8 cellular contexts compared by ENCODE assay signal in genomic region chr4:154622598-154622997, GRCh38. TPM values are rescaled to one million over a fixed set of nuclear protein-coding genes. Genes with fewer than 3 reads are reported as not detected.
A peak's percentile ranks its signal among the peaks of the same experiment; 100 is the strongest.
DNase-seq lines count a peak whose midpoint lies in the region; ATAC-seq and TF ChIP-seq lines count a peak whose summit lies in the region.

No MANE protein-coding gene starts in this region.

- DNase-seq in A673 (ENCODE audit: low spot score) (peak; percentile 52), Daoy (ENCODE audit: low read depth) (peak; percentile 15), H4 (ENCODE audit: low spot score) (peak; percentile 63), LoVo (ENCODE audit: low spot score) (peak; percentile 36), astrocyte of the spinal cord (ENCODE audit: low read depth, low spot score) (peak; percentile 50), left lung (no peak), NCI-H2029 (lab: John Stamatoyannopoulos, UW) (no peak)
- no peak for DNase-seq in activated naive CD8-positive, alpha-beta T cell treated with anti-CD3 and anti-CD28 coated beads, Interleukin-2, amount 50 U/mL, for 24 hours

- H3K4me3 ChIP-seq in A673 (ENCODE audit: low read depth, low read length, poor library complexity, severe bottlenecking) (no peak overlapping the region), astrocyte of the spinal cord (ENCODE audit: low read depth, low read length) (no peak overlapping the region), left lung (no peak overlapping the region)

- ATAC-seq in left lung, result peak; percentile 56
- ATAC-seq in activated naive CD8-positive, alpha-beta T cell treated with anti-CD3 and anti-CD28 coated beads, Interleukin-2, amount 50 U/mL, for 24 hours, result no peak

- H3K27me3 ChIP-seq in A673 (replicated peaks; ENCODE audit: insufficient read depth, low read depth, low read length, poor library complexity) (no peaks in the 10 kb centered on the region), left lung (peaks cover 0 to 25% of the 10 kb centered on the region in 2 donors)

- no peaks in the 10 kb centered on the region for H3K9me3 Mint-ChIP-seq in activated naive CD8-positive, alpha-beta T cell treated with anti-CD3 and anti-CD28 coated beads, Interleukin-2, amount 50 U/mL, for 24 hours

- CTCF ChIA-PET in A673 (lab: Charles Lee), result interaction anchor here (0.6 to 0.7 kb wide), 3 partner anchors 63 to 1480 kb away, joined by 6 to 10 read pairs (median 8); no protein-coding TSS in a partner anchor

- no peak overlapping the region for H3K4me3 Mint-ChIP-seq in activated naive CD8-positive, alpha-beta T cell treated with anti-CD3 and anti-CD28 coated beads, Interleukin-2, amount 50 U/mL, for 24 hours

- no peaks in the 10 kb centered on the region for H3K36me3 ChIP-seq in A673 (ENCODE audit: insufficient read depth, low read length, poor library complexity, severe bottlenecking)
- no peaks in the 10 kb centered on the region for H3K36me3 ChIP-seq in left lung

- peak; percentile 56 for TF ChIP-seq CTCF in A673 (conservative IDR thresholded peaks at IDR 0.05; ENCODE audit: low read depth, low read length)
- peak; percentile 62 for TF ChIP-seq CTCF in astrocyte of the spinal cord (IDR thresholded peaks at IDR 0.05; ENCODE audit: low read depth, low read length)
- peak; percentile 22 to 42 for TF ChIP-seq CTCF in left lung (IDR thresholded peaks at IDR 0.05)

- H3K27ac Mint-ChIP-seq in activated naive CD8-positive, alpha-beta T cell treated with anti-CD3 and anti-CD28 coated beads, Interleukin-2, amount 50 U/mL, for 24 hours, result no peak overlapping the region

- in situ Hi-C loops in astrocyte of the spinal cord (cut with HindIII; ENCODE audit: low sequenced_read_pairs), result no loop called here

- H3K27ac ChIP-seq in A673 (ENCODE audit: low read depth, low read length, poor library complexity, severe bottlenecking), result no peak overlapping the region
- no peak overlapping the region for H3K27ac ChIP-seq in left lung

- H3K4me1 ChIP-seq in A673 (ENCODE audit: insufficient read depth, low read length, poor library complexity, severe bottlenecking) (no peaks in the 10 kb centered on the region), left lung (peaks cover 0 to 9% of the 10 kb centered on the region in 2 donors)

- no TSS peak for BruUV-seq in A673 (replicated peaks; lab: Mats Ljungman, UMichigan)

- no peaks in the 10 kb centered on the region for H3K4me1 Mint-ChIP-seq in activated naive CD8-positive, alpha-beta T cell treated with anti-CD3 and anti-CD28 coated beads, Interleukin-2, amount 50 U/mL, for 24 hours

- H3K27me3 Mint-ChIP-seq in activated naive CD8-positive, alpha-beta T cell treated with anti-CD3 and anti-CD28 coated beads, Interleukin-2, amount 50 U/mL, for 24 hours, result peaks cover 10% of the 10 kb centered on the region

- H3K36me3 Mint-ChIP-seq in activated naive CD8-positive, alpha-beta T cell treated with anti-CD3 and anti-CD28 coated beads, Interleukin-2, amount 50 U/mL, for 24 hours (ENCODE audit: low read depth), result no peaks in the 10 kb centered on the region

- intact Hi-C loops in A673 (cut with micrococcal nuclease; ENCODE audit: unreplicated experiment), result loop anchor here (1.0 kb wide), 1 partner anchor 63 kb away; no protein-coding TSS in a partner anchor
- intact Hi-C loops in left lung (cut with DNase I), result no loop called here

- H3K9me3 ChIP-seq in A673 (ENCODE audit: low read depth, low read length, poor library complexity, severe bottlenecking) (no peaks in the 10 kb centered on the region), left lung (no peaks in the 10 kb centered on the region)

- POLR2A ChIA-PET in A673 (lab: Charles Lee; ENCODE audit: low non-redundant PET), result no interaction called here

RNA-seq across cellular contexts. Expression of gene FGG, which starts 10.1 kb away (rescaled TPM):
- total RNA-seq in A673 (2021), result not detected in 2 replicates
- total RNA-seq in Daoy (2014; rRNA removed; shearing (Covaris generic)), result not detected in 2 replicates
- total RNA-seq in H4 (2014; rRNA removed; shearing (Covaris generic)), result not detected in 2 replicates
- 100 to 1,000 TPM in 1 of 2 donors, 10 to 100 TPM in 1; 11.2 to 384 TPM for total RNA-seq in left lung

RNA-seq across cellular contexts. Expression of gene FGA, which starts 32.1 kb away (rescaled TPM):
- total RNA-seq in A673 (2021) (not detected in 2 replicates), left lung (10 to 100 TPM in 1 of 2 donors, 1 to 10 TPM in 1; 3.6 to 75.6 TPM)
- not detected in 2 replicates for total RNA-seq in Daoy (2014; rRNA removed; shearing (Covaris generic))
- not detected in 2 replicates for total RNA-seq in H4 (2014; rRNA removed; shearing (Covaris generic))

RNA-seq across cellular contexts. Expression of gene FGB, which starts 59.8 kb away (rescaled TPM):
- total RNA-seq in A673 (2021) (not detected in 2 replicates), left lung (under 1 TPM in 1 of 2 donors, not detected in 1; 0.26 TPM)
- not detected in 2 replicates for total RNA-seq in Daoy (2014; rRNA removed; shearing (Covaris generic))
- 1.2 TPM in 1 of 2 replicates, not detected in the other for total RNA-seq in H4 (2014; rRNA removed; shearing (Covaris generic))

Comparison
In these comparisons a context has a peak if more than half of its experiments do, and no peak if none do; other contexts are left out.
1. DNase-seq: peak in A673 (single experiment), Daoy (single experiment), H4 (single experiment), LoVo (single experiment) and astrocyte of the spinal cord (single experiment); none in left lung (0 of 2), NCI-H2029 (single experiment) and activated naive CD8-positive, alpha-beta T cell treated with anti-CD3 and anti-CD28 coated beads, Interleukin-2, amount 50 U/mL, for 24 hours (single experiment).
2. RNA of gene FGG, which starts 10.1 kb away (total RNA-seq): 11.2 to 384 TPM in left lung; not detected in H4, not detected in A673 and not detected in Daoy; every median in the first group is over 10 times any median in the second.
3. Peak in every context shown above with its lines, with median percentiles within 50 percentile points of each other: CTCF ChIP-seq.